Comparison of ENCODE assay signal across 16 cellular contexts in the genomic region with DNA sequence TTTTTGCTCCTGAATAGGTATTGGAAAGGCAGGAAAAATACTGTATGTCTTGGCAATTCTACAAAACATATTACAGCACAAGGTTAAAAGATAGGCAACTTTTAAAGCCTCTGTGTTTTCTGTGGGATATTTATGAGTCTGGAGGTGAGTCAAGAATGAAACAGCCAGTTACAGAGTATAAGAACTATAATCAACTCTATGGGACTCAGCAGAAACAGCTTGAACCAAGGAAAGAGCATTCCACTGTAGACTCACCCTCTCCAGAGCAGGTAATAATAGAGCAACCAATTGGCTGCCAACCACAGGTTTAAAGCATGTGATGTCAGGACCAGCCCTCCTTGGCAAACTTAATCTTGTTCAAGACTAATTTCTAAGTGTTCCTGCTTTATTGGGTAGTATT.
"Had no signal": no experiment of that assay in that cellular context is flagged by ENCODE, and none has a peak within 500 bp of the region (broad histone marks: within the 10 kb centered on the region; RNA-seq: fewer than 3 reads in every experiment).

No MANE protein-coding gene starts in this region.

- H3K4me1 Mint-ChIP-seq: activated CD4-positive, alpha-beta T cell treated with anti-CD3 and anti-CD28 coated beads, Interleukin-2, amount 10 ng/mL, durations not matched to agents 7 days and 5 days; naive B cell had no signal

- H3K27me3 Mint-ChIP-seq: activated CD4-positive, alpha-beta T cell treated with anti-CD3 and anti-CD28 coated beads, Interleukin-2, amount 10 ng/mL, durations not matched to agents 7 days and 5 days; activated naive CD8-positive, alpha-beta T cell treated with anti-CD3 and anti-CD28 coated beads, Interleukin-2, amount 10 ng/mL, durations not matched to agents 7 days and 5 days had no signal

- H3K4me3 Mint-ChIP-seq: activated CD4-positive, alpha-beta T cell treated with anti-CD3 and anti-CD28 coated beads, Interleukin-2, amount 10 ng/mL, durations not matched to agents 7 days and 5 days; activated naive CD8-positive, alpha-beta T cell treated with anti-CD3 and anti-CD28 coated beads, Interleukin-2, amount 10 ng/mL, durations not matched to agents 7 days and 5 days; activated T-helper 1 cell treated with anti-CD3 and anti-CD28 coated beads, Interleukin-12 subunit alpha, Interleukin-12 subunit beta, Interleukin-2, Interleukin-4 antibody, amounts not matched to agents 30 ng/mL and 10 ng/mL and 1 ng/mL, durations not matched to agents 14 hours and 24 hours and 36 hours; naive B cell; T-helper 2 cell treated with Interferon-gamma antibody and Interleukin-4, amounts not matched to agents 5 μg/mL and 100 μg/mL, for 36 hours had no signal

- DNase-seq: activated CD4-positive, alpha-beta T cell treated with anti-CD3 and anti-CD28 coated beads, Interleukin-2, amount 10 ng/mL, durations not matched to agents 7 days and 5 days; activated CD8-positive, alpha-beta memory T cell treated with anti-CD3 and anti-CD28 coated beads, Interleukin-2, amount 50 U/mL, for 48 hours; activated naive CD4-positive, alpha-beta T cell; activated naive CD8-positive, alpha-beta T cell treated with anti-CD3 and anti-CD28 coated beads, Interleukin-2, amount 10 ng/mL, durations not matched to agents 7 days and 5 days; aorta; dorsolateral prefrontal cortex; naive B cell; retina; stimulated activated CD4-positive, alpha-beta T cell treated with anti-CD3 and anti-CD28 coated beads, Interleukin-2, amount 100 ng/mL, for 48 hours; stimulated activated naive CD4-positive, alpha-beta T cell treated with Interleukin-2 at 50 U/mL for 16 hours; substantia nigra; SW 1271 had no signal

- H3K27ac Mint-ChIP-seq: activated CD4-positive, alpha-beta T cell treated with anti-CD3 and anti-CD28 coated beads, Interleukin-2, amount 10 ng/mL, durations not matched to agents 7 days and 5 days; activated naive CD8-positive, alpha-beta T cell treated with anti-CD3 and anti-CD28 coated beads, Interleukin-2, amount 10 ng/mL, durations not matched to agents 7 days and 5 days; activated T-helper 1 cell treated with anti-CD3 and anti-CD28 coated beads, Interleukin-12 subunit alpha, Interleukin-12 subunit beta, Interleukin-2, Interleukin-4 antibody, amounts not matched to agents 30 ng/mL and 10 ng/mL and 1 ng/mL, durations not matched to agents 14 hours and 24 hours and 36 hours; naive B cell; T-helper 2 cell treated with Interferon-gamma antibody and Interleukin-4, amounts not matched to agents 5 μg/mL and 100 μg/mL, for 36 hours had no signal

- H3K4me3 ChIP-seq: cardiac muscle cell, dorsolateral prefrontal cortex, tibial nerve had no signal
